Comparison of ENCODE assay signal across 2 cellular contexts in the genomic region with DNA sequence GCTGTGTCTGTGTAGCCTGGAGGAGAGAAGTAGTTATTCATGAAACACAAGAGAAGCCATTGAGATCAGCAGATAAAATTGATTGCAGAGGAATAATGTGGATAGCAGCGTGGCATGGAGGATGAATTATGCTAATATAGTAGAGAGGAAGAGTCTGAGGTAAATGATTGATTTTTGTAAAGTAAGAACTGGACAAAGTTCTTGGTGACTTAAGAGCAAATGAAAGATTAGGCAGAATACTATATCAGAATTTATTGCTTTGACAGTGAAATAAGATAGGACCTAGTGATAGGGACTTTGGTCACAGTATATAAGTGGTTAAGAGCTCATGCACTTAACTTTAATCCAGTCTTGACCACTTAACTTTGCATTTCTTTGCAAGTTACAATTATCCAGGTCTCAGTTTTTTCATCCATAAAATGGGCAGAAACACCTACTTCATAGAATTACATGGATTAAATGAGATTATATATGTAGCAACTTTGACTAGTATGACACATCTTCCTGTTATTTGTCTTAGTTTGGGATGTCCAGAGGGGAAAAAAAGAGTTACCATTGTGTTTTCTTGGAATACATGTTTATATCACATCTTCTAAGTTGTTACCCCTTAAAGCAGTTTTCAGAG.
TF ChIP-seq lines count a peak whose summit lies in the region.

No MANE protein-coding gene starts in this region.

TF ChIP-seq in HEK293, 187 proteins besides CTCF, POLR2A, EP300 and RAD21 (continued from another document):
- TF ChIP-seq ZNF664 (tag by site-specific recombination; IDR thresholded peaks at IDR 0.05) = peak; percentile 43; the same call in 1 of the 2 replicates
- TF ChIP-seq ZNF138 (tag by site-specific recombination; IDR thresholded peaks at IDR 0.05; ENCODE audit: borderline replicate concordance) = no peak

TF ChIP-seq in H1, 55 proteins besides CTCF, POLR2A, EP300 and RAD21 (continued from another document):
- TF ChIP-seq EZH2 (IDR thresholded peaks at IDR 0.05; ENCODE audit: low read depth, low read length, severe bottlenecking) = no peak
- TF ChIP-seq HDAC2 (IDR thresholded peaks at IDR 0.05; ENCODE audit: borderline replicate concordance in 1 of 2, low read depth in 2 of 2, low read length in 2 of 2) = no peak
